In the genomic region with DNA sequence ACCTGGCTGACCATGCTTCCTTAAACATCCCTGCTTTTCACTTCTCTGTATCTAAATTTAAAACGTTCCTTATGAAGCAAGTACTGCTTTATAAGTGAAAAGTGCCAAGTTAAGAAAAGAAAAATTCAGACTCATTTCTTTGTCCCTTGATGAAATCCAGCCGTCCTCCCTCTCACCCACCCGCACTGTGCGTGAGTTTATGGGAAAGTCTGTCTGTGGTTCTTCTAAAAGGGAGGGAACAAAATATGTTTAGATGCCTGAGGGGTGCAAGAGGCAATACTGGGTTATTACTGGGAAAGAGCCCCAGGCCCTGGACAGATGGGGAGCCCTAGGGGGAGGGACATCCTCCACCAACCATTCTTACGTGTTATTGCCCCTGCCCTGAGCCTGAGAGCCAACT, we compare ENCODE assay signal across 19 cellular contexts. TPM values are rescaled to one million over a fixed set of nuclear protein-coding genes. Genes with fewer than 3 reads are reported as not detected.
DNase-seq lines count a peak whose midpoint lies in the region; ATAC-seq, FAIRE-seq and TF ChIP-seq lines count a peak whose summit lies in the region.
"Had no signal": no experiment of that assay in that cellular context is flagged by ENCODE, and none has a peak within 500 bp of the region (broad histone marks: within the 10 kb centered on the region; RNA-seq: fewer than 3 reads in every experiment).

No MANE protein-coding gene starts in this region.

- no peaks in the 10 kb centered on the region for H3K36me3 ChIP-seq in cardiac muscle cell
- H3K36me3 ChIP-seq in right atrium auricular region: no peaks in the 10 kb centered on the region
- H3K36me3 ChIP-seq in osteoblast (ENCODE audit: insufficient read depth, low read length): no peaks in the 10 kb centered on the region
- H3K36me3 ChIP-seq in upper lobe of right lung: no peaks in the 10 kb centered on the region
- H3K36me3 ChIP-seq: BLaER1 had no signal

- H3K4me1 ChIP-seq in cardiac muscle cell (ENCODE audit: low read depth) (peaks cover 17% of the 10 kb centered on the region), right atrium auricular region (peaks cover 0 to 8% of the 10 kb centered on the region in 2 donors), osteoblast (ENCODE audit: insufficient read depth, low read length) (peaks cover 4% of the 10 kb centered on the region), upper lobe of right lung (peaks cover 3% of the 10 kb centered on the region)

- H3K27me3 ChIP-seq in cardiac muscle cell: no peaks in the 10 kb centered on the region
- H3K27me3 ChIP-seq in right atrium auricular region: no peaks in the 10 kb centered on the region
- no peaks in the 10 kb centered on the region for H3K27me3 ChIP-seq in osteoblast (ENCODE audit: insufficient read depth, low read length)
- H3K27me3 ChIP-seq in upper lobe of right lung: no peaks in the 10 kb centered on the region
- H3K27me3 ChIP-seq: BLaER1 had no signal

- H3K27me3 Mint-ChIP-seq in brain: peaks cover 7% of the 10 kb centered on the region

- no peak overlapping the region for H3K4me2 ChIP-seq in osteoblast (ENCODE audit: insufficient read depth, low read length)
- H3K4me2 ChIP-seq: BLaER1 had no signal

- no peak for TF ChIP-seq CTCF in cardiac muscle cell (IDR thresholded peaks at IDR 0.05; ENCODE audit: low read depth, low read length)
- TF ChIP-seq CTCF in right atrium auricular region (IDR thresholded peaks at IDR 0.05): no peak
- TF ChIP-seq CTCF in brain (conservative IDR thresholded peaks at IDR 0.05): no peak
- TF ChIP-seq CTCF in osteoblast (IDR thresholded peaks at IDR 0.05; ENCODE audit: extremely low read depth, low read depth, low read length): no peak
- no peak for TF ChIP-seq CTCF in upper lobe of right lung (IDR thresholded peaks at IDR 0.05)

- H4K20me1 ChIP-seq in osteoblast (ENCODE audit: insufficient read depth, low read length): no peaks in the 10 kb centered on the region
- H4K20me1 ChIP-seq: BLaER1 had no signal

- H3K4me3 Mint-ChIP-seq in brain: peak overlapping the region in 2 of 5 experiments; percentile 24 to 54

- ATAC-seq in upper lobe of right lung: no peak
- ATAC-seq: GM12878, HCT116 had no signal

- no peaks in the 10 kb centered on the region for H3K36me3 Mint-ChIP-seq in brain

- no peak overlapping the region for H2AFZ ChIP-seq in osteoblast (ENCODE audit: low read length)

- H3K9me3 ChIP-seq in cardiac muscle cell (ENCODE audit: low read depth): no peaks in the 10 kb centered on the region
- no peaks in the 10 kb centered on the region for H3K9me3 ChIP-seq in right atrium auricular region
- H3K9me3 ChIP-seq in osteoblast (ENCODE audit: low read depth, low read length): no peaks in the 10 kb centered on the region
- H3K9me3 ChIP-seq in upper lobe of right lung: no peaks in the 10 kb centered on the region
- H3K9me3 ChIP-seq: BLaER1 had no signal

- DNase-seq in cardiac muscle cell (ENCODE audit: low read depth in 1 of 2, low spot score in 1 of 2) (no peak), right atrium auricular region (ENCODE audit: low spot score) (no peak), osteoblast (ENCODE audit: insufficient read length, low spot score, missing footprints) (peak; percentile 52), T1000 (lab: John Stamatoyannopoulos, UW) (no peak), upper lobe of right lung (no peak), OCI-M1 (lab: John Stamatoyannopoulos, UW) (no peak), urothelium cell line (ENCODE audit: low spot score) (no peak)
- DNase-seq: AML-193, Calu3, DMS 273 treated with DMSO at 0.1 percent for 48 hours had no signal

- peak overlapping the region; percentile 47 for H3K27ac ChIP-seq in cardiac muscle cell
- H3K27ac ChIP-seq in right atrium auricular region: no peak overlapping the region
- no peak overlapping the region for H3K27ac ChIP-seq in osteoblast (ENCODE audit: low read depth, low read length)
- no peak overlapping the region for H3K27ac ChIP-seq in upper lobe of right lung
- H3K27ac ChIP-seq: 22Rv1, BLaER1, HL-60 had no signal

- H3K79me2 ChIP-seq in osteoblast (ENCODE audit: insufficient read depth, low read length): no peaks in the 10 kb centered on the region

- H3K9me3 Mint-ChIP-seq in brain: no peaks in the 10 kb centered on the region

- intact Hi-C loops in upper lobe of right lung (cut with DNase I): no loop called here

- no peak overlapping the region for H3K4me3 ChIP-seq in cardiac muscle cell
- no peak overlapping the region for H3K4me3 ChIP-seq in right atrium auricular region
- H3K4me3 ChIP-seq in osteoblast (ENCODE audit: insufficient read depth, low read length): no peak overlapping the region
- no peak overlapping the region for H3K4me3 ChIP-seq in upper lobe of right lung
- H3K4me3 ChIP-seq: BLaER1, GM12878 had no signal

- no peak for FAIRE-seq in urothelium cell line (lab: Jason Lieb, UNC)
- FAIRE-seq: GM12878, GM18507 had no signal

- peaks cover 29% of the 10 kb centered on the region for H3K4me1 Mint-ChIP-seq in brain

- peak overlapping the region; percentile 33 to 76 (median 59) for H3K27ac Mint-ChIP-seq in brain

RNA-seq across cellular contexts. Expression of a gene that starts 31.1 kb away (rescaled TPM):
- total RNA-seq in cardiac muscle cell (0.42 and 1.1 TPM in 2 replicates), right atrium auricular region (under 1 TPM; 0.22 to 0.31 TPM), osteoblast (0.29 TPM in 1 of 2 replicates, not detected in the other), upper lobe of right lung (1.3 TPM)
- polyA plus RNA-seq in cardiac muscle cell (0.96 TPM in 1 of 2 replicates, not detected in the other), brain (ENCODE audit: insufficient read depth, low read depth, low replicate concordance) (not detected)
- total RNA-seq: Daoy, GM12878, H4 had no signal
- polyA plus RNA-seq: GM12878 had no signal

RNA-seq across cellular contexts. Expression of a gene that starts 59.1 kb away (rescaled TPM):
- total RNA-seq in cardiac muscle cell (12.5 and 20.3 TPM in 2 replicates), right atrium auricular region (1 to 10 TPM; 5.6 to 6.3 TPM), osteoblast (not detected in 2 replicates), upper lobe of right lung (not detected)
- polyA plus RNA-seq in cardiac muscle cell (12.1 and 12.6 TPM in 2 replicates), brain (ENCODE audit: insufficient read depth, low read depth, low replicate concordance) (73.8 TPM)
- total RNA-seq: Daoy, H4 had no signal
